In the genomic region with DNA sequence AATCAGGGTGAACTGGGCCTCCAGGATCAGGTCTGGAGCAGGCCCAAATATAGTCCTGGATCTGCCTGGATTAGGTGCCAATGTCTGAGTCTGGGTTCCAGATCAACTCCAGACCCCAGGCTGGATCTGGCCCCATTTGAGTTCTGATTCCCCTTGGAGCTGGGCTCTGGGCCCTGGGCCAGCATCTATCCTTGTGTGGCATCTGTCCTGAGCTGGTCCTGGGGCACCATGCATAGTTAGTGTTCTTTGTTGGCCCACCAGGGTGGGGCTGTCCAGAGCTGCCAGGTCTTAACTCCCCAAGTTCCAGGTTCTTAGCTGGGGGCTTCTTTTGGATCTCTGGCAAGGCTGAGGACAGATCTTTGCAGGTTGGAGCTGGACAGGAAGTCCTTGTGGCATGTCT, we compare ENCODE assay signal across 28 cellular contexts. TPM values are rescaled to one million over a fixed set of nuclear protein-coding genes. Genes with fewer than 3 reads are reported as not detected.
DNase-seq lines count a peak whose midpoint lies in the region; ATAC-seq and TF ChIP-seq lines count a peak whose summit lies in the region.
"Had no signal": no experiment of that assay in that cellular context is flagged by ENCODE, and none has a peak within 500 bp of the region (broad histone marks: within the 10 kb centered on the region; RNA-seq: fewer than 3 reads in every experiment).

No MANE protein-coding gene starts in this region.

- DNase-seq in MCF 10A (ENCODE audit: unreplicated experiment) (no peak), breast epithelium (ENCODE audit: low spot score in 2 of 2) (no peak), mammary epithelial cell (no peak), AG20443 (ENCODE audit: low spot score) (no peak), Peyer's patch (no peak), HAP-1 (ENCODE audit: low spot score in 2 of 2) (no peak)
- DNase-seq: ACHN; CD4-positive, alpha-beta T cell; DMS79; EL; GDM1; GM23248; H7; Karpas-422; NCI-H1092 treated with DMSO at 0.1 percent for 48 hours; NCI-H1436 treated with DMSO at 0.1 percent for 48 hours; NCI-H187 treated with DMSO at 0.1 percent for 48 hours; NCI-H524; NCI-H748 treated with DMSO at 0.1 percent for 48 hours; NK-92 treated with Interleukin-12 subunit alpha and Interleukin-12 subunit beta, amount 100 ng/mL, for 24 hours; PC-9; SHP77 treated with DMSO at 0.1 percent for 48 hours had no signal

- dilution Hi-C loops in mammary epithelial cell (cut with HindIII; ENCODE audit: low sequenced_read_pairs) = no loop called here

- peaks cover 20% of the 10 kb centered on the region for H3K4me1 Mint-ChIP-seq in MCF 10A (ENCODE audit: insufficient read depth, unreplicated experiment)

- in situ Hi-C loops in mammary epithelial cell (cut with MboI; ENCODE audit: low sequenced_read_pairs in 2 of 2) (loop anchor here in 1 of 2 donors (5.0 kb wide), 1 partner anchor 47 kb away; no protein-coding TSS in a partner anchor), HAP-1 (cut with MboI; ENCODE audit: low sequenced_read_pairs) (loop anchor here (5.0 kb wide), 1 partner anchor 47 kb away; no protein-coding TSS in a partner anchor)

- H3K27ac ChIP-seq in breast epithelium (no peak overlapping the region), mammary epithelial cell (ENCODE audit: insufficient read depth, low read depth, low read length) (no peak overlapping the region), mesodermal cell (ENCODE audit: low read depth, low read length, severe bottlenecking) (peak overlapping the region; percentile 16), Peyer's patch (no peak overlapping the region)
- H3K27ac ChIP-seq: 22Rv1, GM23248, HL-60, PC-9 had no signal

- H3K36me3 Mint-ChIP-seq in MCF 10A (ENCODE audit: insufficient read depth, unreplicated experiment) = peaks cover 63% of the 10 kb centered on the region

- H3K79me2 ChIP-seq in mammary epithelial cell (ENCODE audit: insufficient read depth, low read length) = peaks cover 23% of the 10 kb centered on the region

- H3K4me2 ChIP-seq in mammary epithelial cell (ENCODE audit: insufficient read depth, low read depth, low read length) = no peak overlapping the region
- H3K4me2 ChIP-seq: PC-9 had no signal

- no peak overlapping the region for H3K4me3 ChIP-seq in breast epithelium
- no peak overlapping the region for H3K4me3 ChIP-seq in mammary epithelial cell (replicated peaks in 1 of 3; ENCODE audit: insufficient read depth in 1 of 3, low read depth in 2 of 3, low read length in 3 of 3)
- H3K4me3 ChIP-seq in mesodermal cell (ENCODE audit: extremely low read depth, insufficient read depth, low read length, poor library complexity, severe bottlenecking) = no peak overlapping the region
- H3K4me3 ChIP-seq in Peyer's patch = no peak overlapping the region
- no peak overlapping the region for H3K4me3 ChIP-seq in HAP-1
- H3K4me3 ChIP-seq: GM12878, GM23248, PC-9 had no signal

- H3K27ac Mint-ChIP-seq in MCF 10A (ENCODE audit: low read depth, unreplicated experiment) = no peak overlapping the region
- H3K27ac Mint-ChIP-seq: CD4-positive, alpha-beta T cell had no signal

- no peaks in the 10 kb centered on the region for H3K9me3 Mint-ChIP-seq in MCF 10A (ENCODE audit: unreplicated experiment)
- H3K9me3 Mint-ChIP-seq: CD4-positive, alpha-beta T cell had no signal

- no peak for TF ChIP-seq POLR2A in breast epithelium (IDR thresholded peaks at IDR 0.05)
- TF ChIP-seq POLR2A in Peyer's patch (IDR thresholded peaks at IDR 0.05) = no peak

- no peaks in the 10 kb centered on the region for H4K20me1 ChIP-seq in mammary epithelial cell (ENCODE audit: insufficient read depth, low read length)

- H3K36me3 ChIP-seq in breast epithelium (no peaks in the 10 kb centered on the region), mammary epithelial cell (ENCODE audit: insufficient read depth, low read length) (peaks cover 40% of the 10 kb centered on the region), mesodermal cell (ENCODE audit: control insufficient read depth, insufficient read depth, low read length) (peaks cover 79% of the 10 kb centered on the region), Peyer's patch (peaks cover 0 to 57% (median 0%) of the 10 kb centered on the region in 3 donors), HAP-1 (replicated peaks) (peaks cover 34% of the 10 kb centered on the region)

- no peak for TF ChIP-seq CTCF in MCF 10A (IDR thresholded peaks at IDR 0.05; ENCODE audit: unreplicated experiment)
- no peak for TF ChIP-seq CTCF in breast epithelium (IDR thresholded peaks at IDR 0.05)
- TF ChIP-seq CTCF in mammary epithelial cell (conservative IDR thresholded peaks at IDR 0.05 in 1 of 2, IDR thresholded peaks at IDR 0.05 in 1 of 2; ENCODE audit: extremely low read depth in 1 of 2, insufficient read depth in 1 of 2, low read depth in 1 of 2, low read length in 2 of 2) = no peak
- no peak for TF ChIP-seq CTCF in Peyer's patch (IDR thresholded peaks at IDR 0.05)

- CTCF ChIA-PET in MCF 10A (lab: Yijun Ruan, JAX) = interaction anchor here (0.6 to 12.3 kb wide), 16 partner anchors 8 to 1379 kb away, joined by 3 to 982 read pairs (median 4); a partner anchor contains a TSS
- CTCF ChIA-PET in mammary epithelial cell (lab: Charles Lee; ENCODE audit: low non-redundant PET) = interaction anchor here (0.7 to 0.8 kb wide), 2 partner anchors 13 to 1452 kb away, joined by 4 read pairs; no protein-coding TSS in a partner anchor

- H3K9ac ChIP-seq in mammary epithelial cell (ENCODE audit: insufficient read depth, low read length) = no peak overlapping the region
- H3K9ac ChIP-seq: GM23248 had no signal

- no peak for ATAC-seq in HG03095 (IDR thresholded peaks at IDR 0.05; ENCODE audit: unreplicated experiment)
- ATAC-seq: GM12878 had no signal

- H3K9me3 ChIP-seq in breast epithelium = no peaks in the 10 kb centered on the region
- H3K9me3 ChIP-seq in mammary epithelial cell (replicated peaks; ENCODE audit: insufficient read depth, low read length) = no peaks in the 10 kb centered on the region
- H3K9me3 ChIP-seq in mesodermal cell (ENCODE audit: control insufficient read depth, low read length) = no peaks in the 10 kb centered on the region
- H3K9me3 ChIP-seq in Peyer's patch = no peaks in the 10 kb centered on the region
- no peaks in the 10 kb centered on the region for H3K9me3 ChIP-seq in HAP-1

- POLR2A ChIA-PET in MCF 10A (lab: Yijun Ruan, JAX) = no interaction called here

- intact Hi-C loops in MCF 10A (cut with micrococcal nuclease) (no loop called here), breast epithelium (cut with DNase I; ENCODE audit: low total_unique reads) (no loop called here), mammary epithelial cell (cut with micrococcal nuclease) (no loop called here)

- H3K4me1 ChIP-seq in breast epithelium (no peaks in the 10 kb centered on the region), mammary epithelial cell (ENCODE audit: insufficient read depth, low read length) (peaks cover 29% of the 10 kb centered on the region), mesodermal cell (ENCODE audit: control insufficient read depth, insufficient read depth, low read length, poor library complexity, severe bottlenecking) (peaks cover 2% of the 10 kb centered on the region), Peyer's patch (peaks cover 0 to 11% (median 1%) of the 10 kb centered on the region in 4 donors), HAP-1 (no peaks in the 10 kb centered on the region)

- BruUV-seq in MCF 10A (replicated peaks; lab: Mats Ljungman, UMichigan) = TSS peak; percentile 68
- TSS peak; percentile 72 for BruUV-seq in mammary epithelial cell (replicated peaks; lab: Mats Ljungman, UMichigan)

- no peak overlapping the region for H2AFZ ChIP-seq in mammary epithelial cell (ENCODE audit: low read depth, low read length)
- H2AFZ ChIP-seq: GM23248, PC-9 had no signal

- no peaks in the 10 kb centered on the region for H3K27me3 ChIP-seq in breast epithelium
- no peaks in the 10 kb centered on the region for H3K27me3 ChIP-seq in mammary epithelial cell (ENCODE audit: insufficient read depth, low read length)
- H3K27me3 ChIP-seq in Peyer's patch = no peaks in the 10 kb centered on the region
- H3K27me3 ChIP-seq in HAP-1 (ENCODE audit: low read depth) = no peaks in the 10 kb centered on the region

- H3K27me3 Mint-ChIP-seq in MCF 10A (ENCODE audit: insufficient read depth, unreplicated experiment) = no peaks in the 10 kb centered on the region
- H3K27me3 Mint-ChIP-seq: CD4-positive, alpha-beta T cell had no signal

- H3K4me3 Mint-ChIP-seq in MCF 10A (ENCODE audit: unreplicated experiment) = no peak overlapping the region
- H3K4me3 Mint-ChIP-seq: CD4-positive, alpha-beta T cell had no signal

RNA-seq across cellular contexts. Expression of a gene that starts 11.0 kb away (rescaled TPM):
- total RNA-seq in MCF 10A (2022) (8.3 and 9.0 TPM in 2 replicates), breast epithelium (10 to 100 TPM in 2 of 3 donors, 1 to 10 TPM in 1; 8.9 to 18.4 (median 10.5) TPM), mammary epithelial cell (100 to 1,000 TPM in 1 of 2 donors, 10 to 100 TPM in 1; 16.0 to 102 TPM), Peyer's patch (10 to 100 TPM in 2 of 4 donors, 1 to 10 TPM in 2; 7.3 to 28.1 (median 9.7) TPM)
- polyA plus RNA-seq in mammary epithelial cell = 11.7 TPM
- 124 TPM for polyA minus RNA-seq in mammary epithelial cell
- 24.9 TPM for polyA plus RNA-seq in mesodermal cell (2013, experiment 1 of 2)
- polyA plus RNA-seq in mesodermal cell (2013, experiment 2 of 2) = 22.0 TPM

RNA-seq across cellular contexts. Expression of a gene that starts 23.5 kb away (rescaled TPM):
- total RNA-seq in MCF 10A (2022) (110 and 184 TPM in 2 replicates), breast epithelium (100 to 1,000 TPM in 1 of 3 donors, 10 to 100 TPM in 2; 30.4 to 135 (median 81.9) TPM), mammary epithelial cell (100 to 1,000 TPM in 1 of 2 donors, 10 to 100 TPM in 1; 74.2 to 128 TPM), Peyer's patch (10 to 100 TPM; 21.0 to 78.4 (median 44.5) TPM)
- polyA plus RNA-seq in mammary epithelial cell = 119 TPM
- polyA minus RNA-seq in mammary epithelial cell = 238 TPM
- polyA plus RNA-seq in mesodermal cell (2013, experiment 1 of 2) = 227 TPM
- polyA plus RNA-seq in mesodermal cell (2013, experiment 2 of 2) = 182 TPM

RNA-seq across cellular contexts. Expression of a gene that starts 31.3 kb away (rescaled TPM):
- total RNA-seq in MCF 10A (2022) (0.17 TPM in 1 of 2 replicates, not detected in the other), breast epithelium (under 1 TPM in 1 of 3 donors, not detected in 2; 0.44 TPM), mammary epithelial cell (under 1 TPM; 0.17 to 0.33 TPM), Peyer's patch (not detected)
- 0.11 TPM for polyA plus RNA-seq in mammary epithelial cell
- not detected for polyA minus RNA-seq in mammary epithelial cell
- polyA plus RNA-seq in mesodermal cell (2013, experiment 1 of 2) = 0.26 TPM
- not detected for polyA plus RNA-seq in mesodermal cell (2013, experiment 2 of 2)
- total RNA-seq: GM23248, H7, PC-9 had no signal
- polyA plus RNA-seq: BJ, GM23248 had no signal
